ENCODE assay signal across 22 cellular contexts in genomic region chr17:12252442-12252841, GRCh38.
"Had no signal": no experiment of that assay in that cellular context is flagged by ENCODE, and none has a peak within 500 bp of the region (broad histone marks: within the 10 kb centered on the region; RNA-seq: fewer than 3 reads in every experiment).

No MANE protein-coding gene starts in this region.

- H3K27ac Mint-ChIP-seq: endodermal cell, memory B cell, mesothelial cell of epicardium, nephron, progenitor cell of endocrine pancreas had no signal

- H3K4me3 Mint-ChIP-seq: endodermal cell, memory B cell, mesothelial cell of epicardium, nephron had no signal

- H3K36me3 ChIP-seq: colonic mucosa, heart left ventricle, lower lobe of right lung, pancreas, tibial artery, upper lobe of left lung, vagina had no signal

- H3K27ac ChIP-seq: colonic mucosa, lower lobe of right lung, pancreas, upper lobe of left lung, vagina had no signal

- H3K9me3 ChIP-seq: colonic mucosa, heart left ventricle, lower lobe of right lung, pancreas, tibial artery, upper lobe of left lung, vagina had no signal

- H3K36me3 Mint-ChIP-seq: memory B cell, mesothelial cell of epicardium had no signal

- H3K4me1 ChIP-seq: colonic mucosa, lower lobe of right lung, pancreas, upper lobe of left lung, vagina had no signal

- H3K4me3 ChIP-seq: colonic mucosa, heart left ventricle, lower lobe of right lung, pancreas, tibial artery, upper lobe of left lung, vagina had no signal

- DNase-seq: colonic mucosa; effector CD4-positive, alpha-beta T cell; endodermal cell; erythroblast; foreskin melanocyte; heart left ventricle; hippocampal formation; kidney glomerular epithelial cell; lower lobe of right lung; occipital lobe; pancreas; small intestine; stimulated activated CD4-positive, alpha-beta T cell treated with anti-CD3 and anti-CD28 coated beads, Interleukin-12 subunit alpha, Interleukin-12 subunit beta, amount 100 ng/mL, for 4 hours; stimulated activated naive CD4-positive, alpha-beta T cell treated with Interleukin-2 at 50 U/mL for 16 hours; tibial artery; upper lobe of left lung had no signal

- H3K9me3 Mint-ChIP-seq: endodermal cell, memory B cell, mesothelial cell of epicardium, nephron had no signal

- H3K27me3 ChIP-seq: colonic mucosa, heart left ventricle, pancreas, tibial artery, upper lobe of left lung, vagina had no signal

- ATAC-seq: left lobe of liver, lower lobe of right lung, pancreas had no signal
